In the genomic region with DNA sequence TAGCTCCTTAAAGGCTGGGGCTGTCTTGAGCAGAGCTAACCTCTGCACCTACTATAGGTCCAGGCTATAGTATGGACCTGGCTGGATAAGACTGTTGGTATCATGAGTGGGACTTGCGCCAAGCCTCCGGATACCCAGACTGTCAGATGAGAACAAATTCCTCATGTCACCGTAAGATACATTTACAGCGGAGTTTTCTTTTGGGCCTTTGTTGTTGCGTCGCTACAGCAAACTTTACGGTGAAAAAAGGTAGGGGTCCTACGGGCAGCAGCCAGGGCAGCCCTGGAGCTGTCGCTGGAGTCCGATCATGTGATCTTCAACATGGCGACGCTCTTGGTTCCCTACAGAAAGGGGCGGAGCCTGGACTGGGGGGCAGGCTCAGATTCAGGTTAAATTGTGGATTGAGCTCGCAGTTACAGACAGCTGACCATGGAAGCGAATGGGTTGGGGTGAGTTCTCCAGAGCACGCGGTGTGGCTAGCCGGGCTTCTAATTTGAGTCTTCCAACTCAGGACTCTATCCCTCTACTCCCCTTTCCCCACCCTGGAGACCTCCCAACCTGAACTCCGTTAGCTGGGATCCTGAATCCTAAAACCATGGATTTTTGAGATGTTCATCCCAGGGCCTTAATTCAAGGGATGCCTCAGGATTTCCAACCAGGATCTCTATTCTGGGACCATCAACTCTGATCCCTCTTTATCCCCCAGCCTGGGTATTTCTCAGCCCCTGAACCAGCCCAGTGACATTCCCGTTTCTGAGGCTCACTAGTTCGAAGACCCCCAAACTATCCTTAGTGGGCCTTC, we compare ENCODE assay signal across 8 cellular contexts. TPM values are rescaled to one million over a fixed set of nuclear protein-coding genes. Genes with fewer than 3 reads are reported as not detected.
DNase-seq lines count a peak whose midpoint lies in the region; ATAC-seq lines count a peak whose summit lies in the region.

A gene (plus strand): TSS at position 418 of the 802 bp plus-strand sequence. CDS start 12 bp downstream, at position 430.

- no peak within 1 kb of the TSS for H2BK15ac ChIP-seq in mesenchymal stem cell (ENCODE audit: low read depth, poor library complexity, severe bottlenecking)

- no peak within 1 kb of the TSS for H3K23ac ChIP-seq in mesenchymal stem cell (ENCODE audit: low read length in 2 of 2)

- peak within 1 kb of the TSS; percentile 19 for H2BK120ac ChIP-seq in mesenchymal stem cell (ENCODE audit: low read depth, low read length)

- H3K9me3 ChIP-seq in CD4-positive, alpha-beta memory T cell (ENCODE audit: control insufficient read depth in 1 of 2, low read length in 2 of 2) = no peaks in the 10 kb centered on the region
- no peaks in the 10 kb centered on the region for H3K9me3 ChIP-seq in endocrine pancreas (ENCODE audit: control insufficient read depth, low read length)
- H3K9me3 ChIP-seq in mesenchymal stem cell (ENCODE audit: control insufficient read depth, low read length) = no peaks in the 10 kb centered on the region

- peaks cover 29 to 60% (median 48%) of the 10 kb centered on the region in 4 donors for H3K4me1 Mint-ChIP-seq in CD4-positive, alpha-beta memory T cell

- H3K36me3 ChIP-seq in CD4-positive, alpha-beta memory T cell (ENCODE audit: insufficient read depth, low read length) = peaks cover 26% of the 10 kb centered on the region
- no peaks in the 10 kb centered on the region for H3K36me3 ChIP-seq in endocrine pancreas (ENCODE audit: control insufficient read depth, insufficient read depth, low read length)
- peaks cover 44 to 56% of the 10 kb centered on the region in 2 experiments for H3K36me3 ChIP-seq in mesenchymal stem cell (ENCODE audit: control insufficient read depth in 1 of 2, insufficient read depth in 2 of 2, low read depth in 1 of 2, low read length in 2 of 2)

- peak; percentile 87 to 95 (median 91) for DNase-seq in CD4-positive, alpha-beta memory T cell
- DNase-seq in HT-29 (ENCODE audit: low spot score) = peak; percentile 93
- DNase-seq in NOMO-1 treated with dmso at 0.1 percent for 144 hours (lab: John Stamatoyannopoulos, UW; ENCODE audit: unreplicated experiment) = peak; percentile 91
- peak; percentile 58 to 72 (median 63) for DNase-seq in activated CD8-positive, alpha-beta memory T cell treated with anti-CD3 and anti-CD28 coated beads for 48 hours (ENCODE audit: low read depth in 2 of 3, low spot score in 2 of 3)
- peak; percentile 97 for DNase-seq in mesenchymal stem cell
- peak; percentile 73 for DNase-seq in stimulated activated CD8-positive, alpha-beta memory T cell treated with anti-CD3 and anti-CD28 coated beads, Interleukin-12 subunit alpha, Interleukin-12 subunit beta, amount 100 ng/mL, for 4 hours (ENCODE audit: low read depth)

- H3K4me2 ChIP-seq in mesenchymal stem cell (ENCODE audit: low read length, poor library complexity, severe bottlenecking) = peak within 1 kb of the TSS; percentile 79

- peak within 1 kb of the TSS; percentile 58 to 77 for H3K18ac ChIP-seq in mesenchymal stem cell (ENCODE audit: low read depth in 1 of 2, low read length in 2 of 2)

- peak within 1 kb of the TSS; percentile 74 for H3K9ac ChIP-seq in endocrine pancreas (ENCODE audit: control insufficient read depth, insufficient read depth, low read length)
- H3K9ac ChIP-seq in mesenchymal stem cell (ENCODE audit: low read length) = peak within 1 kb of the TSS; percentile 98

- intact Hi-C loops in CD4-positive, alpha-beta memory T cell (cut with micrococcal nuclease) = loop anchor here (1.0 to 5.0 kb wide), 10 partner anchors 26 to 675 kb away; a partner anchor contains a TSS

- peaks cover 40% of the 10 kb centered on the region for H3K4me1 ChIP-seq in CD4-positive, alpha-beta memory T cell (ENCODE audit: insufficient read depth, low read length)
- H3K4me1 ChIP-seq in endocrine pancreas (ENCODE audit: control insufficient read depth, insufficient read depth, low read length) = no peaks in the 10 kb centered on the region
- peaks cover 28% of the 10 kb centered on the region for H3K4me1 ChIP-seq in mesenchymal stem cell (ENCODE audit: control insufficient read depth, insufficient read depth, low read depth, low read length)

- WGBS in mesenchymal stem cell = 11% methylated on average over 19 of the region's 21 CpGs

- no peak within 1 kb of the TSS for H2BK5ac ChIP-seq in mesenchymal stem cell (ENCODE audit: low read depth, low read length, poor library complexity, severe bottlenecking)

- H2AFZ ChIP-seq in mesenchymal stem cell (ENCODE audit: low read depth, low read length) = peak within 1 kb of the TSS; percentile 95

- H3K14ac ChIP-seq in mesenchymal stem cell (ENCODE audit: low read length in 2 of 2) = peak within 1 kb of the TSS in 1 of 2 experiments; percentile 81

- peak within 1 kb of the TSS; percentile 64 for H4K91ac ChIP-seq in mesenchymal stem cell (ENCODE audit: low read length)

- peak within 1 kb of the TSS; percentile 88 to 98 (median 96) for H3K4me3 Mint-ChIP-seq in CD4-positive, alpha-beta memory T cell

- POLR2A ChIA-PET in CD4-positive, alpha-beta memory T cell (lab: Charles Lee; ENCODE audit: partially characterized antibody) = interaction anchor here (0.7 to 8.4 kb wide), 31 partner anchors 9 to 1362 kb away, joined by 3 to 158 read pairs (median 15); a partner anchor contains a TSS

- H3K36me3 Mint-ChIP-seq in CD4-positive, alpha-beta memory T cell = peaks cover 23 to 49% of the 10 kb centered on the region in 2 donors

- no peak within 1 kb of the TSS for H2AK5ac ChIP-seq in mesenchymal stem cell (ENCODE audit: low read length, severe bottlenecking)

- H3K27me3 ChIP-seq in CD4-positive, alpha-beta memory T cell (ENCODE audit: insufficient read depth, low read length) = no peaks in the 10 kb centered on the region
- H3K27me3 ChIP-seq in endocrine pancreas (ENCODE audit: control insufficient read depth, insufficient read depth, low read length) = no peaks in the 10 kb centered on the region
- H3K27me3 ChIP-seq in mesenchymal stem cell (ENCODE audit: control insufficient read depth in 1 of 2, insufficient read depth in 1 of 2, low read length in 2 of 2) = no peaks in the 10 kb centered on the region

- CTCF ChIA-PET in CD4-positive, alpha-beta memory T cell (lab: Charles Lee; ENCODE audit: partially characterized antibody) = interaction anchor here (0.9 to 13.1 kb wide), 19 partner anchors 25 to 571 kb away, joined by 3 to 388 read pairs (median 6); a partner anchor contains a TSS

- peak within 1 kb of the TSS; percentile 92 for H4K8ac ChIP-seq in mesenchymal stem cell (ENCODE audit: low read length)

- peak within 1 kb of the TSS; percentile 47 to 51 for H2BK12ac ChIP-seq in mesenchymal stem cell (ENCODE audit: low read length in 2 of 2)

- H3K27ac Mint-ChIP-seq in CD4-positive, alpha-beta memory T cell = peak within 1 kb of the TSS; percentile 91 to 99 (median 96)

- H3K4me3 ChIP-seq in CD4-positive, alpha-beta memory T cell (ENCODE audit: low read length in 2 of 2) = peak within 1 kb of the TSS; percentile 86 to 98
- peak within 1 kb of the TSS; percentile 75 for H3K4me3 ChIP-seq in endocrine pancreas (ENCODE audit: control insufficient read depth, insufficient read depth, low read length)
- peak within 1 kb of the TSS; percentile 90 to 93 for H3K4me3 ChIP-seq in mesenchymal stem cell (ENCODE audit: insufficient read depth in 1 of 2, low read depth in 1 of 2, low read length in 2 of 2)

- no peaks in the 10 kb centered on the region for H3K9me3 Mint-ChIP-seq in CD4-positive, alpha-beta memory T cell

- H3K27ac ChIP-seq in CD4-positive, alpha-beta memory T cell (ENCODE audit: low read depth, low read length) = peak within 1 kb of the TSS; percentile 71
- peak within 1 kb of the TSS; percentile 82 for H3K27ac ChIP-seq in mesenchymal stem cell (ENCODE audit: low read length, poor library complexity, severe bottlenecking)

- H3K79me1 ChIP-seq in mesenchymal stem cell (replicated peaks; ENCODE audit: low read length, poor library complexity, severe bottlenecking) = peaks cover 37% of the 10 kb centered on the region

- H3K27me3 Mint-ChIP-seq in CD4-positive, alpha-beta memory T cell = no peaks in the 10 kb centered on the region

- H3K4ac ChIP-seq in mesenchymal stem cell (ENCODE audit: low read depth in 1 of 2, low read length in 2 of 2) = peak within 1 kb of the TSS in 1 of 2 experiments; percentile 84

- ATAC-seq in GM19467 (IDR thresholded peaks at IDR 0.05; ENCODE audit: unreplicated experiment) = peak; percentile 61

RNA-seq across cellular contexts. Expression of the gene that starts here (rescaled TPM):
- 10 to 100 TPM; 46.0 to 52.0 TPM for total RNA-seq in CD4-positive, alpha-beta memory T cell
- 100 to 1,000 TPM in 1 of 2 donors, 10 to 100 TPM in 1; 77.3 to 114 TPM for polyA plus RNA-seq in CD4-positive, alpha-beta memory T cell
- 98.8 and 105 TPM in 2 replicates for total RNA-seq in HT-29 (2014; rRNA removed; shearing (Covaris generic))
- 119 TPM for polyA plus RNA-seq in mesenchymal stem cell (2013, experiment 1 of 2)
- polyA plus RNA-seq in mesenchymal stem cell (2013, experiment 2 of 2) = 119 TPM

Comparison
In these comparisons a context has a peak if more than half of its experiments do, and no peak if none do; other contexts are left out.
1. Peak in every context shown above with its lines: DNase-seq, ATAC-seq, H3K4me3 ChIP-seq and H3K27ac ChIP-seq.